7 cellular contexts compared by ENCODE assay signal in the genomic region with DNA sequence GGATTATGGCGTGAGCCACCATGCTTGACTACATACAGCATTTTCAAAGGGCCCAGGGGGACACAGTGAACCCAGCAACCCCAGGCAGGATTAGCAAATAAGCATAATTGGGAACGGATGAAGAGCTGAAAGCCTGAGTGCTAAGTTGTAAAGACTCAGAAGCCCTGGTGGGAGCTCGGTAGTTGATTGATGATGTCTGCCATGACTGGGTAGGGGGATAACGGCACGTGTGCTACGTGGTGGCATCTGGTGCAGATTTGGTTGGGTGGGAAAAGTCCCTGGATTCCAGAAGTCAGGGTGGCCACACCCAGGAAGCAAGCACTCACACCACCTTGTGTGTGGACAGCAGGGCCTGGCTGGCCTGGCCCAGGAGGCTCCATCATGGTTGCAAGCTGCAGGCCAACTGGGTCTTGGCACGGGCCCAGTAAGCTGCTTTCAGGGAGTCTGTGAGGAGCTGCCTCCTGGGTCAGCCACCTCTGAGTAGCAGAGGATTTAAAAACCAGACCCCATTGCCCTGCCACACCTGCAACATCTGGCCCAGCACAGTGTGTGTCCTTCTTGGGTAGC.
DNase-seq lines count a peak whose midpoint lies in the region; FAIRE-seq and TF ChIP-seq lines count a peak whose summit lies in the region.
"Not testable (repeated sequence)": the region's sequence is repeated elsewhere in the genome, so short reads cannot be mapped to it uniquely, and the experiment has no call there.

No MANE protein-coding gene starts in this region.

- DNase-seq in A172 (ENCODE audit: low spot score), result peak; percentile 11
- DNase-seq in RPMI8226, result peak; percentile 33
- DNase-seq in bronchial epithelial cell (ENCODE audit: low read depth); urothelium cell line (ENCODE audit: low spot score): not testable (repeated sequence)
- DNase-seq in kidney, result peak; percentile 44
- DNase-seq in posterior vena cava (ENCODE audit: low spot score), result peak; percentile 30

- H3K36me3 ChIP-seq in HEK293 (ENCODE audit: control insufficient read depth in 2 of 2, insufficient read depth in 1 of 2, low read length in 2 of 2); bronchial epithelial cell (ENCODE audit: control insufficient read depth, insufficient read depth, low read length); kidney (ENCODE audit: control insufficient read depth in 1 of 2, insufficient read depth in 2 of 2, low read length in 2 of 2): not testable (repeated sequence)

- not testable (repeated sequence) for TF ChIP-seq CTCF in HEK293 (tag by site-specific recombination; IDR thresholded peaks at IDR 0.05); bronchial epithelial cell (IDR thresholded peaks at IDR 0.05; ENCODE audit: insufficient read depth, low read length, severe bottlenecking); kidney (IDR thresholded peaks at IDR 0.05; ENCODE audit: borderline replicate concordance, extremely low read depth, insufficient read depth)

- H3K27ac ChIP-seq in HEK293 (ENCODE audit: extremely low read depth, low read depth, low read length); kidney (ENCODE audit: low read depth in 2 of 2, low read length in 2 of 2): not testable (repeated sequence)

- H3K9ac ChIP-seq in kidney (ENCODE audit: low read length in 2 of 2), result not testable (repeated sequence)

- H3K4me3 ChIP-seq in HEK293 (ENCODE audit: low read depth, low read length); bronchial epithelial cell (ENCODE audit: low read depth, low read length); kidney (ENCODE audit: low read length in 2 of 2): not testable (repeated sequence)

- H3K27me3 ChIP-seq in bronchial epithelial cell (ENCODE audit: control insufficient read depth, insufficient read depth, low read length), result not testable (repeated sequence)

- peak; percentile 89 for FAIRE-seq in bronchial epithelial cell (lab: Jason Lieb, UNC)
- FAIRE-seq in kidney (lab: Jason Lieb, UNC), result not testable (repeated sequence)
- FAIRE-seq in urothelium cell line (lab: Jason Lieb, UNC), result peak; percentile 56

- CTCF ChIA-PET in HEK293 (lab: Yijun Ruan, JAX), result not testable (repeated sequence)

- not testable (repeated sequence) for H3K4me1 ChIP-seq in HEK293 (ENCODE audit: control insufficient read depth, insufficient read depth, low read length); kidney (ENCODE audit: control insufficient read depth in 1 of 2, insufficient read depth in 1 of 2, low read depth in 1 of 2, low read length in 2 of 2)

- H3K9me3 ChIP-seq in HEK293 (ENCODE audit: control insufficient read depth, insufficient read depth, low read depth, low read length); kidney (ENCODE audit: control insufficient read depth in 1 of 2, low read length in 2 of 2): not testable (repeated sequence)

- intact Hi-C loops in kidney (cut with DNase I), result not testable (repeated sequence)
- intact Hi-C loops in posterior vena cava (cut with DNase I), result loop anchor here in 1 of 2 donors (1.0 kb wide), 1 partner anchor 29 kb away; no protein-coding TSS in a partner anchor

- POLR2A ChIA-PET in HEK293 (lab: Yijun Ruan, JAX), result not testable (repeated sequence)

TF ChIP-seq in HEK293, 187 proteins besides CTCF, POLR2A, EP300 and RAD21:
- peak; percentile 76; the same call in 1 of the 2 replicates for TF ChIP-seq ZNF23 (tag by site-specific recombination; IDR thresholded peaks at IDR 0.05; ENCODE audit: borderline replicate concordance)
